ENCODE assay signal across 8 cellular contexts in the genomic region with DNA sequence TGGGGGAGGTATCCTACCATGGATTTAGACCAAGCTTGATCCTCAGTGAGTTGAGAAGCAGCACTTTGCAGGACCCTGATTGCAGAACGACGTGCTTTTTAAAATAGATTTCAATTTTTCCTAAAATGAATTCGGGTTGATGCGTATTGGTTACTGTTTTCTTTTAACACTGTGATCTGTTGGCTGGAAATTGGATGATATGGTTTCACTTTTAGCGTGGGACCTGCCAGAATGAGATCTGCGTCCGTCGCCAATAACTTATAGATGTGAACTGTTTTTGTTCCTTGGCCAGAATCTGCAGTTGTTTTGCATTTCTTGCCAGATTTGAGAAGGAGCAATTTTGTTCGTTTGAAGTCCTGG. TPM values are rescaled to one million over a fixed set of nuclear protein-coding genes. Genes with fewer than 3 reads are reported as not detected.
A peak's percentile ranks its signal among the peaks of the same experiment; 100 is the strongest.
DNase-seq lines count a peak whose midpoint lies in the region; ATAC-seq and TF ChIP-seq lines count a peak whose summit lies in the region.

No MANE protein-coding gene starts in this region.

- H3K27ac ChIP-seq in gastroesophageal sphincter = peak overlapping the region in 3 of 4 donors; percentile 76 to 88 (median 86)

- no peaks in the 10 kb centered on the region for H3K4me1 ChIP-seq in BE2C
- H3K4me1 ChIP-seq in gastroesophageal sphincter = peaks cover 0 to 32% (median 5%) of the 10 kb centered on the region in 3 donors

- DNase-seq in BE2C = no peak
- DNase-seq in activated CD4-positive, alpha-beta T cell treated with anti-CD3 and anti-CD28 coated beads, Interleukin-2, amount 50 U/mL, for 1 hour = peak; percentile 2
- DNase-seq in putamen (ENCODE audit: low spot score) = peak; percentile 1
- DNase-seq in stimulated activated CD4-positive, alpha-beta T cell treated with anti-CD3 and anti-CD28 coated beads, Interleukin-4, amount 100 ng/mL, for 4 hours = no peak
- DNase-seq in KG1 (lab: John Stamatoyannopoulos, UW) = no peak

- 1% methylated on average over 9 of the region's 9 CpGs for WGBS in gastroesophageal sphincter (ENCODE audit: low coverage in 1 of 2), 2 donors

- TF ChIP-seq CTCF in BE2C (IDR thresholded peaks at IDR 0.05; ENCODE audit: low read depth, low read length) = no peak
- no peak for TF ChIP-seq CTCF in gastroesophageal sphincter (IDR thresholded peaks at IDR 0.05)

- peak overlapping the region; percentile 89 for H3K4me3 ChIP-seq in BE2C (ENCODE audit: low read depth, low read length)
- H3K4me3 ChIP-seq in gastroesophageal sphincter = peak overlapping the region; percentile 64 to 93

- TF ChIP-seq POLR2A in gastroesophageal sphincter (IDR thresholded peaks at IDR 0.05) = no peak

- H3K27me3 ChIP-seq in BE2C (no peaks in the 10 kb centered on the region), gastroesophageal sphincter (no peaks in the 10 kb centered on the region)

- H3K36me3 ChIP-seq in BE2C = no peaks in the 10 kb centered on the region
- peaks cover 0 to 7% of the 10 kb centered on the region in 2 donors for H3K36me3 ChIP-seq in gastroesophageal sphincter

- H3K9me3 ChIP-seq in BE2C (no peaks in the 10 kb centered on the region), gastroesophageal sphincter (no peaks in the 10 kb centered on the region)

- no peak for TF ChIP-seq EP300 in gastroesophageal sphincter (IDR thresholded peaks at IDR 0.05)

- ATAC-seq in HG02938 (IDR thresholded peaks at IDR 0.05; ENCODE audit: unreplicated experiment) = peak; percentile 5
- no peak for ATAC-seq in gastroesophageal sphincter
- no peak for ATAC-seq in HG03442 (IDR thresholded peaks at IDR 0.05; ENCODE audit: unreplicated experiment)

RNA-seq across cellular contexts. Expression of a gene that starts 0.7 kb away (rescaled TPM):
- polyA plus RNA-seq in BE2C (2012; ENCODE audit: insufficient read depth, insufficient read length, low read depth) = 13.3 TPM
- total RNA-seq in gastroesophageal sphincter = 10 to 100 TPM; 35.5 to 55.4 (median 43.4) TPM

Comparison
In these comparisons a context has a peak if more than half of its experiments do, and no peak if none do; other contexts are left out.
1. DNase-seq: peak in activated CD4-positive, alpha-beta T cell treated with anti-CD3 and anti-CD28 coated beads, Interleukin-2, amount 50 U/mL, for 1 hour (single experiment) and putamen (single experiment); none in BE2C (single experiment), stimulated activated CD4-positive, alpha-beta T cell treated with anti-CD3 and anti-CD28 coated beads, Interleukin-4, amount 100 ng/mL, for 4 hours (0 of 2) and KG1 (single experiment).